In the genomic region with DNA sequence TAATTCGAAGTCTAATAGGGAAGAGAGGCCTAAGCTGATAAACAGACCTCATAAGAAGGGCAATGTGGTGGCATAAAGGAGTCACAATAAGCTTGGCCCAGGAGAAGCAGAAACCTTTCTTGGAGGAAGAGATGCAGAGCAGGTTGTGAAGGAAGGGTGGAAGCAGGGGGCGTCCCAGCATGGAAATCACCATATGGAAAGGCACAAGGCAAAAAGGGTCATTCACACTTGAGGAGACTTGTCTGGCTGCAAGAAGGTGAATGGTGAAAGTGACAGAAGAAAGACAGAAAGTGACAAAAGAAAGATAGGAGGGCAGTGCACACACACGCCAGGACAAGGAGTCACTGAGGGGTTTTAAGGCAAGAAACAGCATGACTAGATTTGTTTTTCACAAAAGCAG, we compare ENCODE assay signal across 13 cellular contexts. TPM values are rescaled to one million over a fixed set of nuclear protein-coding genes. Genes with fewer than 3 reads are reported as not detected.
DNase-seq lines count a peak whose midpoint lies in the region; ATAC-seq and TF ChIP-seq lines count a peak whose summit lies in the region.
"Had no signal": no experiment of that assay in that cellular context is flagged by ENCODE, and none has a peak within 500 bp of the region (broad histone marks: within the 10 kb centered on the region; RNA-seq: fewer than 3 reads in every experiment).

No MANE protein-coding gene starts in this region.

- no peaks in the 10 kb centered on the region for H3K79me2 ChIP-seq in neural progenitor cell (ENCODE audit: low read depth)

- no peaks in the 10 kb centered on the region for H3K27me3 ChIP-seq in CD4-positive, CD25-positive, alpha-beta regulatory T cell (ENCODE audit: control insufficient read depth, insufficient read depth, low read length)
- H3K27me3 ChIP-seq in NT2/D1 (ENCODE audit: insufficient read depth, insufficient read length), result no peaks in the 10 kb centered on the region
- no peaks in the 10 kb centered on the region for H3K27me3 ChIP-seq in neural progenitor cell
- no peaks in the 10 kb centered on the region for H3K27me3 ChIP-seq in SJCRH30
- H3K27me3 ChIP-seq: BLaER1 had no signal

- H3K4me2 ChIP-seq in neural progenitor cell, result peak overlapping the region; percentile 23
- H3K4me2 ChIP-seq: BLaER1 had no signal

- H3K36me3 ChIP-seq in CD4-positive, CD25-positive, alpha-beta regulatory T cell (ENCODE audit: control insufficient read depth, insufficient read depth, low read length), result peaks cover 24% of the 10 kb centered on the region
- H3K36me3 ChIP-seq in NT2/D1 (ENCODE audit: insufficient read depth, insufficient read length, low read length) (peaks cover 3% of the 10 kb centered on the region), neural progenitor cell (no peaks in the 10 kb centered on the region), SJCRH30 (peaks cover 4% of the 10 kb centered on the region; the same call in 1 of the 2 replicates)

- peak overlapping the region in 2 of 3 donors; percentile 15 to 21 for H3K27ac Mint-ChIP-seq in CD4-positive, CD25-positive, alpha-beta regulatory T cell
- peak overlapping the region; percentile 18 to 44 for H3K27ac Mint-ChIP-seq in effector memory CD8-positive, alpha-beta T cell
- H3K27ac Mint-ChIP-seq in neural progenitor cell, result no peak overlapping the region

- H4K20me1 ChIP-seq in neural progenitor cell (ENCODE audit: low read depth), result no peaks in the 10 kb centered on the region
- H4K20me1 ChIP-seq: BLaER1 had no signal

- no peak for TF ChIP-seq CTCF in neural progenitor cell (IDR thresholded peaks at IDR 0.05)

- no peak for DNase-seq in CD4-positive, CD25-positive, alpha-beta regulatory T cell
- DNase-seq in NT2/D1 (ENCODE audit: low read depth, low spot score) (peak; percentile 6), neural progenitor cell (ENCODE audit: low spot score) (no peak), SJCRH30 (no peak)
- DNase-seq in effector memory CD8-positive, alpha-beta T cell, result no peak
- no peak for DNase-seq in activated CD8-positive, alpha-beta memory T cell treated with anti-CD3 and anti-CD28 coated beads, Interleukin-2, amount 50 U/mL, for 4 hours
- DNase-seq: 8988T, AML-193, DMS 273 treated with DMSO at 0.1 percent for 48 hours, DMS79 had no signal

- no peaks in the 10 kb centered on the region for H3K9me3 ChIP-seq in CD4-positive, CD25-positive, alpha-beta regulatory T cell (ENCODE audit: control insufficient read depth in 2 of 2, low read length in 2 of 2)
- H3K9me3 ChIP-seq in NT2/D1 (ENCODE audit: insufficient read depth, low read length) (no peaks in the 10 kb centered on the region), neural progenitor cell (ENCODE audit: low read depth) (no peaks in the 10 kb centered on the region), SJCRH30 (replicated peaks) (no peaks in the 10 kb centered on the region)
- H3K9me3 ChIP-seq: BLaER1 had no signal

- H3F3A ChIP-seq in neural progenitor cell (ENCODE audit: low read depth), result no peaks in the 10 kb centered on the region

- no peaks in the 10 kb centered on the region for H3K27me3 Mint-ChIP-seq in CD4-positive, CD25-positive, alpha-beta regulatory T cell
- H3K27me3 Mint-ChIP-seq in effector memory CD8-positive, alpha-beta T cell, result no peaks in the 10 kb centered on the region
- no peaks in the 10 kb centered on the region for H3K27me3 Mint-ChIP-seq in neural progenitor cell (ENCODE audit: insufficient read depth, low read depth)

- H3K36me3 Mint-ChIP-seq in CD4-positive, CD25-positive, alpha-beta regulatory T cell, result peaks cover 54% of the 10 kb centered on the region
- peaks cover 7% of the 10 kb centered on the region for H3K36me3 Mint-ChIP-seq in effector memory CD8-positive, alpha-beta T cell (ENCODE audit: insufficient read depth)
- H3K36me3 Mint-ChIP-seq in neural progenitor cell, result peaks cover 14% of the 10 kb centered on the region

- no peaks in the 10 kb centered on the region for H3K9me3 Mint-ChIP-seq in CD4-positive, CD25-positive, alpha-beta regulatory T cell
- no peaks in the 10 kb centered on the region for H3K9me3 Mint-ChIP-seq in effector memory CD8-positive, alpha-beta T cell
- no peaks in the 10 kb centered on the region for H3K9me3 Mint-ChIP-seq in neural progenitor cell

- H3K4me3 Mint-ChIP-seq in CD4-positive, CD25-positive, alpha-beta regulatory T cell, result no peak overlapping the region
- H3K4me3 Mint-ChIP-seq in effector memory CD8-positive, alpha-beta T cell, result no peak overlapping the region
- H3K4me3 Mint-ChIP-seq in neural progenitor cell, result no peak overlapping the region

- H2AFZ ChIP-seq in neural progenitor cell (replicated peaks), result no peak overlapping the region

- H3K4me3 ChIP-seq in CD4-positive, CD25-positive, alpha-beta regulatory T cell (ENCODE audit: low read depth, low read length), result no peak overlapping the region
- no peak overlapping the region for H3K4me3 ChIP-seq in NT2/D1 (ENCODE audit: insufficient read length, low read depth)
- H3K4me3 ChIP-seq in neural progenitor cell, result no peak overlapping the region
- no peak overlapping the region for H3K4me3 ChIP-seq in SJCRH30
- H3K4me3 ChIP-seq: BLaER1, GM12878 had no signal

- H3K27ac ChIP-seq in CD4-positive, CD25-positive, alpha-beta regulatory T cell (ENCODE audit: insufficient read depth, low read length, poor library complexity, severe bottlenecking), result no peak overlapping the region
- H3K27ac ChIP-seq in neural progenitor cell, result no peak overlapping the region
- H3K27ac ChIP-seq in SJCRH30, result no peak overlapping the region
- H3K27ac ChIP-seq: BLaER1 had no signal

- peaks cover 0 to 17% (median 7%) of the 10 kb centered on the region in 4 donors for H3K4me1 Mint-ChIP-seq in CD4-positive, CD25-positive, alpha-beta regulatory T cell
- H3K4me1 Mint-ChIP-seq in effector memory CD8-positive, alpha-beta T cell (ENCODE audit: low read depth in 2 of 2), result peaks cover 3 to 6% of the 10 kb centered on the region in 2 donors
- H3K4me1 Mint-ChIP-seq in neural progenitor cell, result peaks cover 9% of the 10 kb centered on the region

- H3K9ac ChIP-seq in NT2/D1 (ENCODE audit: insufficient read length, low read depth) (no peak overlapping the region), neural progenitor cell (no peak overlapping the region)
- H3K9ac ChIP-seq: BLaER1 had no signal

- no peak for ATAC-seq in CD4-positive, CD25-positive, alpha-beta regulatory T cell (ENCODE audit: low read depth in 2 of 2)
- no peak for ATAC-seq in effector memory CD8-positive, alpha-beta T cell (replicated peaks)
- no peak for ATAC-seq in GM19397 (IDR thresholded peaks at IDR 0.05; ENCODE audit: unreplicated experiment)
- ATAC-seq: GM12878 had no signal

- no peaks in the 10 kb centered on the region for H3K4me1 ChIP-seq in CD4-positive, CD25-positive, alpha-beta regulatory T cell (ENCODE audit: control insufficient read depth, insufficient read depth, low read length, poor library complexity, severe bottlenecking)
- H3K4me1 ChIP-seq in NT2/D1 (ENCODE audit: insufficient read depth, insufficient read length) (no peaks in the 10 kb centered on the region), neural progenitor cell (peaks cover 9% of the 10 kb centered on the region), SJCRH30 (no peaks in the 10 kb centered on the region)
- H3K4me1 ChIP-seq: BLaER1 had no signal

RNA-seq across cellular contexts. Expression of gene GALNT4, which starts 38.4 kb away (rescaled TPM):
- 8.8 TPM for total RNA-seq in CD4-positive, CD25-positive, alpha-beta regulatory T cell
- polyA plus RNA-seq in CD4-positive, CD25-positive, alpha-beta regulatory T cell, result 1 to 10 TPM; 5.0 to 8.1 (median 5.6) TPM
- total RNA-seq in neural progenitor cell (ENCODE audit: low replicate concordance), result 2.2 and 2.8 TPM in 2 replicates
- 4.5 and 4.7 TPM in 2 replicates for total RNA-seq in SJCRH30 (2014; rRNA removed; shearing (Covaris generic))

RNA-seq across cellular contexts. Expression of gene POC1B, which starts 39.6 kb away (rescaled TPM):
- 22.1 TPM for total RNA-seq in CD4-positive, CD25-positive, alpha-beta regulatory T cell
- polyA plus RNA-seq in CD4-positive, CD25-positive, alpha-beta regulatory T cell, result 10 to 100 TPM; 28.2 to 38.0 (median 33.3) TPM
- 32.4 and 40.3 TPM in 2 replicates for total RNA-seq in neural progenitor cell (ENCODE audit: low replicate concordance)
- 32.9 and 35.3 TPM in 2 replicates for total RNA-seq in SJCRH30 (2014; rRNA removed; shearing (Covaris generic))
